Comparison of ENCODE assay signal across 2 cellular contexts in the genomic region with DNA sequence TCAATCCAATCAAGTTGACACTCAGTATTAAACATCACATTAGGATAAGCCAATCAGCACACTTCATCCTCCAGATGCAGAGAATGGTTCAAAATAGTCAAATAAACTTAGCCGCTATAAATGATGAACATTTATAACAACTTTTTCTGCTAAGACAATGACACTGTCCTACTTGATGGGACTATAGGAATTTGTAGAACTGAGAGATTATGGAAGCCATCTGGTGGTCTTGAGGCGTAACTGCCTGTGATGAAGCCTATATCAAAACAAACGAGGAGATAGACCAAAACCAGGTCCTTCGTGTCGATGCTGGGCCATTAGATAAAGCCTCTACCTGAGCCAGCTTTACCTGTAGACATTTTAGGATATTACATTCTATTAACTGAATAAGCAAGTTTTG.
TF ChIP-seq lines count a peak whose summit lies in the region.

No MANE protein-coding gene starts in this region.

TF ChIP-seq in GM12878, 131 proteins besides CTCF, POLR2A, EP300 and RAD21:
- TF ChIP-seq, protein P1, sequence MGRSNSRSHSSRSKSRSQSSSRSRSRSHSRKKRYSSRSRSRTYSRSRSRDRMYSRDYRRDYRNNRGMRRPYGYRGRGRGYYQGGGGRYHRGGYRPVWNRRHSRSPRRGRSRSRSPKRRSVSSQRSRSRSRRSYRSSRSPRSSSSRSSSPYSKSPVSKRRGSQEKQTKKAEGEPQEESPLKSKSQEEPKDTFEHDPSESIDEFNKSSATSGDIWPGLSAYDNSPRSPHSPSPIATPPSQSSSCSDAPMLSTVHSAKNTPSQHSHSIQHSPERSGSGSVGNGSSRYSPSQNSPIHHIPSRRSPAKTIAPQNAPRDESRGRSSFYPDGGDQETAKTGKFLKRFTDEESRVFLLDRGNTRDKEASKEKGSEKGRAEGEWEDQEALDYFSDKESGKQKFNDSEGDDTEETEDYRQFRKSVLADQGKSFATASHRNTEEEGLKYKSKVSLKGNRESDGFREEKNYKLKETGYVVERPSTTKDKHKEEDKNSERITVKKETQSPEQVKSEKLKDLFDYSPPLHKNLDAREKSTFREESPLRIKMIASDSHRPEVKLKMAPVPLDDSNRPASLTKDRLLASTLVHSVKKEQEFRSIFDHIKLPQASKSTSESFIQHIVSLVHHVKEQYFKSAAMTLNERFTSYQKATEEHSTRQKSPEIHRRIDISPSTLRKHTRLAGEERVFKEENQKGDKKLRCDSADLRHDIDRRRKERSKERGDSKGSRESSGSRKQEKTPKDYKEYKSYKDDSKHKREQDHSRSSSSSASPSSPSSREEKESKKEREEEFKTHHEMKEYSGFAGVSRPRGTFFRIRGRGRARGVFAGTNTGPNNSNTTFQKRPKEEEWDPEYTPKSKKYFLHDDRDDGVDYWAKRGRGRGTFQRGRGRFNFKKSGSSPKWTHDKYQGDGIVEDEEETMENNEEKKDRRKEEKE (IDR thresholded peaks at IDR 0.05), result no peak
- TF ChIP-seq SMC3 (IDR thresholded peaks at IDR 0.05; ENCODE audit: borderline replicate concordance, low read length), result peak; percentile 67
- no peak for TF ChIP-seq POU2F2 (IDR thresholded peaks at IDR 0.05; ENCODE audit: borderline replicate concordance, low read depth, low read length)
- TF ChIP-seq YY1 (IDR thresholded peaks at IDR 0.05; ENCODE audit: low read depth, low read length), result no peak

TF ChIP-seq in neural cell, 6 proteins besides CTCF, POLR2A, EP300 and RAD21 (continued from another document):
- TF ChIP-seq, protein P2, sequence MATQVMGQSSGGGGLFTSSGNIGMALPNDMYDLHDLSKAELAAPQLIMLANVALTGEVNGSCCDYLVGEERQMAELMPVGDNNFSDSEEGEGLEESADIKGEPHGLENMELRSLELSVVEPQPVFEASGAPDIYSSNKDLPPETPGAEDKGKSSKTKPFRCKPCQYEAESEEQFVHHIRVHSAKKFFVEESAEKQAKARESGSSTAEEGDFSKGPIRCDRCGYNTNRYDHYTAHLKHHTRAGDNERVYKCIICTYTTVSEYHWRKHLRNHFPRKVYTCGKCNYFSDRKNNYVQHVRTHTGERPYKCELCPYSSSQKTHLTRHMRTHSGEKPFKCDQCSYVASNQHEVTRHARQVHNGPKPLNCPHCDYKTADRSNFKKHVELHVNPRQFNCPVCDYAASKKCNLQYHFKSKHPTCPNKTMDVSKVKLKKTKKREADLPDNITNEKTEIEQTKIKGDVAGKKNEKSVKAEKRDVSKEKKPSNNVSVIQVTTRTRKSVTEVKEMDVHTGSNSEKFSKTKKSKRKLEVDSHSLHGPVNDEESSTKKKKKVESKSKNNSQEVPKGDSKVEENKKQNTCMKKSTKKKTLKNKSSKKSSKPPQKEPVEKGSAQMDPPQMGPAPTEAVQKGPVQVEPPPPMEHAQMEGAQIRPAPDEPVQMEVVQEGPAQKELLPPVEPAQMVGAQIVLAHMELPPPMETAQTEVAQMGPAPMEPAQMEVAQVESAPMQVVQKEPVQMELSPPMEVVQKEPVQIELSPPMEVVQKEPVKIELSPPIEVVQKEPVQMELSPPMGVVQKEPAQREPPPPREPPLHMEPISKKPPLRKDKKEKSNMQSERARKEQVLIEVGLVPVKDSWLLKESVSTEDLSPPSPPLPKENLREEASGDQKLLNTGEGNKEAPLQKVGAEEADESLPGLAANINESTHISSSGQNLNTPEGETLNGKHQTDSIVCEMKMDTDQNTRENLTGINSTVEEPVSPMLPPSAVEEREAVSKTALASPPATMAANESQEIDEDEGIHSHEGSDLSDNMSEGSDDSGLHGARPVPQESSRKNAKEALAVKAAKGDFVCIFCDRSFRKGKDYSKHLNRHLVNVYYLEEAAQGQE (IDR thresholded peaks at IDR 0.05; ENCODE audit: borderline replicate concordance), result no peak
- no peak for TF ChIP-seq POLR2AphosphoS5 (IDR thresholded peaks at IDR 0.05)
